8 cellular contexts compared by ENCODE assay signal in the genomic region with DNA sequence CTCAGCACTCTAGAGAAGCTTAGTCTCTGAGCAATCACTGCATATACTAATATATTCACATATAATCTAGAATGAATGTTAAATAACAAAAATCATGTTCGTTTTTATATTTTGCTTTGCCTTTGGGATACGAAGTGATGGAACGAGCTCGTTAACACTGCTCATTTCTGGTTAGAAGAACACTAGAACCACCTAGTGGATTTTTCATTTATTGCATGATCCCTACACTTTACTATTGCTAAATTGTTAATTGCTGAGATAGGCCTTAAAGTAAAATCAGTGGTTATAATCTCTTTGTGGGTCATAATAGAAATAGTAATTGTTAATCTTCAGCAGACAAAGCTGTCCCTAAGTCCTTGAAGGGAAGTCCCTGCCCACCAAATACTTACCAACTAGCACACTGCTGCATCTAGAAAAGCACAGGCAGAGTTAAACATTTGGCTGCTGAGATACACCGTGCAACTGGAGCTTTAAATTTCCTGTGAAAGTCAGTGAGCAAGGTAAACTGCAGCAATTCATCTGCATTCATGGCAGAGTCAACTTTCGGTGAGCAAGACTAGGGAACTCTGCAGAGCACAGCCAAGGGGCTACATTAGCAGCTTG.
DNase-seq lines count a peak whose midpoint lies in the region; ATAC-seq and TF ChIP-seq lines count a peak whose summit lies in the region.

No MANE protein-coding gene starts in this region.

- ATAC-seq in HG02678 (IDR thresholded peaks at IDR 0.05; ENCODE audit: unreplicated experiment) (peak; percentile 94), left cardiac atrium (peak; percentile 71 to 73)
- ATAC-seq in stimulated activated naive CD8-positive, alpha-beta T cell treated with anti-CD3 and anti-CD28 coated beads, Interleukin-15, amount 100 ng/mL, for 72 hours, result peak; percentile 64

- TF ChIP-seq CTCF in GM13977 (IDR thresholded peaks at IDR 0.05; ENCODE audit: extremely low read depth, insufficient read depth, missing control alignments) (peak; percentile 64), NB4 (IDR thresholded peaks at IDR 0.05; ENCODE audit: low read depth, low read length) (peak; percentile 46), VCaP (conservative IDR thresholded peaks at IDR 0.05) (peak; percentile 93)

- H3K27ac Mint-ChIP-seq in stimulated activated naive CD8-positive, alpha-beta T cell treated with anti-CD3 and anti-CD28 coated beads, Interleukin-15, amount 100 ng/mL, for 72 hours, result no peak overlapping the region
- no peak overlapping the region for H3K27ac Mint-ChIP-seq in activated CD4-positive, alpha-beta memory T cell treated with anti-CD3 and anti-CD28 coated beads for 36 hours

- POLR2A ChIA-PET in activated CD4-positive, alpha-beta memory T cell treated with anti-CD3 and anti-CD28 coated beads for 36 hours (lab: Charles Lee), result no interaction called here

- peak; percentile 62 for DNase-seq in AG08395 (ENCODE audit: low spot score)
- DNase-seq in GM13977 (ENCODE audit: low spot score), result peak; percentile 53
- peak; percentile 57 for DNase-seq in NB4 (ENCODE audit: low read depth)
- DNase-seq in left cardiac atrium, result no peak
- DNase-seq in stimulated activated naive CD8-positive, alpha-beta T cell treated with anti-CD3 and anti-CD28 coated beads, Interleukin-15, amount 100 ng/mL, for 72 hours, result no peak
- no peak for DNase-seq in activated CD4-positive, alpha-beta memory T cell treated with anti-CD3 and anti-CD28 coated beads for 36 hours

- H3K4me3 ChIP-seq in NB4 (ENCODE audit: low read depth, low read length), result no peak overlapping the region

- no peak for TF ChIP-seq POLR2A in NB4 (IDR thresholded peaks at IDR 0.05; ENCODE audit: extremely low read depth, insufficient read length)

- in situ Hi-C loops in GM13977 (cut with MboI; ENCODE audit: low pct_unique_long_range_greater_than_20kb, low sequenced_read_pairs, unreplicated experiment), result no loop called here

- intact Hi-C loops in left cardiac atrium (cut with DNase I), result loop anchor here (1.0 to 10.0 kb wide), 2 partner anchors 294 to 299 kb away; no protein-coding TSS in a partner anchor
- intact Hi-C loops in activated CD4-positive, alpha-beta memory T cell treated with anti-CD3 and anti-CD28 coated beads for 36 hours (cut with micrococcal nuclease), result loop anchor here (1.0 to 2.0 kb wide), 3 partner anchors 272 to 432 kb away; no protein-coding TSS in a partner anchor

- H3K9me3 Mint-ChIP-seq in stimulated activated naive CD8-positive, alpha-beta T cell treated with anti-CD3 and anti-CD28 coated beads, Interleukin-15, amount 100 ng/mL, for 72 hours, result no peaks in the 10 kb centered on the region
- H3K9me3 Mint-ChIP-seq in activated CD4-positive, alpha-beta memory T cell treated with anti-CD3 and anti-CD28 coated beads for 36 hours, result no peaks in the 10 kb centered on the region

- no peaks in the 10 kb centered on the region for H3K36me3 Mint-ChIP-seq in activated CD4-positive, alpha-beta memory T cell treated with anti-CD3 and anti-CD28 coated beads for 36 hours

- H3K27me3 Mint-ChIP-seq in stimulated activated naive CD8-positive, alpha-beta T cell treated with anti-CD3 and anti-CD28 coated beads, Interleukin-15, amount 100 ng/mL, for 72 hours, result peaks cover 8% of the 10 kb centered on the region
- H3K27me3 Mint-ChIP-seq in activated CD4-positive, alpha-beta memory T cell treated with anti-CD3 and anti-CD28 coated beads for 36 hours, result peaks cover 2% of the 10 kb centered on the region

- H3K27ac ChIP-seq in VCaP, result no peak overlapping the region; the same call in 1 of the 2 replicates

- CTCF ChIA-PET in activated CD4-positive, alpha-beta memory T cell treated with anti-CD3 and anti-CD28 coated beads for 36 hours (lab: Charles Lee), result interaction anchor here (0.6 to 2.8 kb wide), 31 partner anchors 9 to 508 kb away, joined by 3 to 27 read pairs (median 4); no protein-coding TSS in a partner anchor

- H3K4me3 Mint-ChIP-seq in stimulated activated naive CD8-positive, alpha-beta T cell treated with anti-CD3 and anti-CD28 coated beads, Interleukin-15, amount 100 ng/mL, for 72 hours, result no peak overlapping the region
- no peak overlapping the region for H3K4me3 Mint-ChIP-seq in activated CD4-positive, alpha-beta memory T cell treated with anti-CD3 and anti-CD28 coated beads for 36 hours

- H3K4me1 Mint-ChIP-seq in stimulated activated naive CD8-positive, alpha-beta T cell treated with anti-CD3 and anti-CD28 coated beads, Interleukin-15, amount 100 ng/mL, for 72 hours, result no peaks in the 10 kb centered on the region
- no peaks in the 10 kb centered on the region for H3K4me1 Mint-ChIP-seq in activated CD4-positive, alpha-beta memory T cell treated with anti-CD3 and anti-CD28 coated beads for 36 hours (ENCODE audit: low read depth)

Comparison
In these comparisons a context has a peak if more than half of its experiments do, and no peak if none do; other contexts are left out.
1. DNase-seq: peak in AG08395 (single experiment), GM13977 (single experiment) and NB4 (single experiment); none in left cardiac atrium (single experiment), stimulated activated naive CD8-positive, alpha-beta T cell treated with anti-CD3 and anti-CD28 coated beads, Interleukin-15, amount 100 ng/mL, for 72 hours (0 of 2) and activated CD4-positive, alpha-beta memory T cell treated with anti-CD3 and anti-CD28 coated beads for 36 hours (single experiment).
2. Peak in every context shown above with its lines, with median percentiles within 50 percentile points of each other: CTCF ChIP-seq and ATAC-seq.